Comparison of ENCODE assay signal across 8 cellular contexts in genomic region chr17:63932008-63932561, GRCh38. TPM values are rescaled to one million over a fixed set of nuclear protein-coding genes. Genes with fewer than 3 reads are reported as not detected.
DNase-seq lines count a peak whose midpoint lies in the region; ATAC-seq lines count a peak whose summit lies in the region.

Gene CD79B, minus strand, starts transcription at chr17:63932331. Its CDS starts 70 bp downstream, at chr17:63932261.

- peak within 1 kb of the TSS; percentile 84 for H3K27ac ChIP-seq in naive thymus-derived CD4-positive, alpha-beta T cell (ENCODE audit: low read depth, low read length)

- H3K4me1 Mint-ChIP-seq in naive thymus-derived CD4-positive, alpha-beta T cell, result peaks cover 11 to 28% (median 24%) of the 10 kb centered on the region in 7 donors

- CTCF ChIA-PET in activated CD8-positive, alpha-beta memory T cell treated with anti-CD3 and anti-CD28 coated beads for 36 hours (lab: Charles Lee), result interaction anchor here (0.5 to 2.2 kb wide), 4 partner anchors 13 to 49 kb away, joined by 3 to 15 read pairs (median 6); partner anchors contain the start of gene GH1
- CTCF ChIA-PET in naive thymus-derived CD4-positive, alpha-beta T cell (lab: Charles Lee), result interaction anchor here (0.7 to 3.2 kb wide), 10 partner anchors 9 to 201 kb away, joined by 3 to 14 read pairs (median 4); partner anchors contain the start of genes CSHL1, ERN1, GH1 and ICAM2

- DNase-seq in NCI-H526 (lab: John Stamatoyannopoulos, UW) (peak; percentile 22 to 78), NCI-H526 treated with DMSO at 0.1 percent for 48 hours (lab: John Stamatoyannopoulos, UW) (no peak), NCI-H2081 treated with DMSO at 0.1 percent for 48 hours (lab: John Stamatoyannopoulos, UW) (no peak), NCI-H524 treated with DMSO at 0.1 percent for 48 hours (lab: John Stamatoyannopoulos, UW) (no peak), left lobe of liver (ENCODE audit: low spot score) (no peak)
- peak in 7 of 9 donors; percentile 22 to 53 (median 47) for DNase-seq in naive thymus-derived CD4-positive, alpha-beta T cell

- H3K4me1 ChIP-seq in naive thymus-derived CD4-positive, alpha-beta T cell (ENCODE audit: control insufficient read depth in 2 of 2, insufficient read depth in 2 of 2, low read length in 2 of 2), result peaks cover 13 to 21% of the 10 kb centered on the region in 2 donors

- H3K36me3 ChIP-seq in naive thymus-derived CD4-positive, alpha-beta T cell (ENCODE audit: control insufficient read depth in 2 of 3, insufficient read depth in 3 of 3, low read length in 3 of 3), result peaks cover 0 to 28% (median 0%) of the 10 kb centered on the region in 3 experiments

- H3K9me3 Mint-ChIP-seq in naive thymus-derived CD4-positive, alpha-beta T cell, result no peaks in the 10 kb centered on the region

- H3K4me3 ChIP-seq in naive thymus-derived CD4-positive, alpha-beta T cell (ENCODE audit: low read length), result peak within 1 kb of the TSS; percentile 85

- H3K27me3 Mint-ChIP-seq in naive thymus-derived CD4-positive, alpha-beta T cell, result peaks cover 0 to 9% (median 0%) of the 10 kb centered on the region in 5 donors

- H3K27me3 ChIP-seq in naive thymus-derived CD4-positive, alpha-beta T cell (ENCODE audit: control insufficient read depth in 2 of 2, insufficient read depth in 2 of 2, low read length in 2 of 2), result no peaks in the 10 kb centered on the region

- ATAC-seq in HG03095 (IDR thresholded peaks at IDR 0.05; ENCODE audit: unreplicated experiment) (peak; percentile 83), left lobe of liver (no peak)
- ATAC-seq in naive thymus-derived CD4-positive, alpha-beta T cell, result peak; percentile 67

- H3K4me3 Mint-ChIP-seq in naive thymus-derived CD4-positive, alpha-beta T cell, result peak within 1 kb of the TSS; percentile 88 to 99 (median 96)

- H3K9me3 ChIP-seq in naive thymus-derived CD4-positive, alpha-beta T cell (ENCODE audit: control insufficient read depth in 2 of 3, low read length in 3 of 3), result no peaks in the 10 kb centered on the region

- H3K36me3 Mint-ChIP-seq in naive thymus-derived CD4-positive, alpha-beta T cell, result peaks cover 0 to 10% (median 0%) of the 10 kb centered on the region in 5 donors

- POLR2A ChIA-PET in activated CD8-positive, alpha-beta memory T cell treated with anti-CD3 and anti-CD28 coated beads for 36 hours (lab: Charles Lee), result interaction anchor here (1.2 kb wide), 1 partner anchor 198 kb away, joined by 4 read pairs; the partner anchor contains the start of gene ERN1
- POLR2A ChIA-PET in naive thymus-derived CD4-positive, alpha-beta T cell (lab: Charles Lee), result interaction anchor here (0.7 to 3.0 kb wide), 8 partner anchors 14 to 350 kb away, joined by 3 to 18 read pairs (median 4); partner anchors contain the start of genes GH1 and ICAM2

- peak within 1 kb of the TSS; percentile 87 to 96 (median 93) for H3K27ac Mint-ChIP-seq in naive thymus-derived CD4-positive, alpha-beta T cell

- intact Hi-C loops in naive thymus-derived CD4-positive, alpha-beta T cell (cut with micrococcal nuclease), result loop anchor here (1.0 to 5.0 kb wide), 4 partner anchors 14 to 95 kb away; no protein-coding TSS in a partner anchor

RNA-seq across cellular contexts. Expression of gene CD79B, which starts in this region (rescaled TPM):
- 10 to 100 TPM; 23.4 to 23.9 TPM for total RNA-seq in activated CD8-positive, alpha-beta memory T cell treated with anti-CD3 and anti-CD28 coated beads for 36 hours
- total RNA-seq in naive thymus-derived CD4-positive, alpha-beta T cell, result 10 to 100 TPM; 11.8 to 44.9 (median 15.1) TPM
- 10 to 100 TPM; 34.5 to 42.2 TPM for polyA plus RNA-seq in naive thymus-derived CD4-positive, alpha-beta T cell
- total RNA-seq in left lobe of liver, result 0.81 TPM

Comparison
In these comparisons a context has a peak if more than half of its experiments do, and no peak if none do; other contexts are left out.
1. DNase-seq: peak in NCI-H526 (2 of 2) and naive thymus-derived CD4-positive, alpha-beta T cell (7 of 9); none in NCI-H526 treated with DMSO at 0.1 percent for 48 hours (single experiment), NCI-H2081 treated with DMSO at 0.1 percent for 48 hours (single experiment), NCI-H524 treated with DMSO at 0.1 percent for 48 hours (single experiment) and left lobe of liver (single experiment).